2 cellular contexts compared by ENCODE assay signal in the genomic region with DNA sequence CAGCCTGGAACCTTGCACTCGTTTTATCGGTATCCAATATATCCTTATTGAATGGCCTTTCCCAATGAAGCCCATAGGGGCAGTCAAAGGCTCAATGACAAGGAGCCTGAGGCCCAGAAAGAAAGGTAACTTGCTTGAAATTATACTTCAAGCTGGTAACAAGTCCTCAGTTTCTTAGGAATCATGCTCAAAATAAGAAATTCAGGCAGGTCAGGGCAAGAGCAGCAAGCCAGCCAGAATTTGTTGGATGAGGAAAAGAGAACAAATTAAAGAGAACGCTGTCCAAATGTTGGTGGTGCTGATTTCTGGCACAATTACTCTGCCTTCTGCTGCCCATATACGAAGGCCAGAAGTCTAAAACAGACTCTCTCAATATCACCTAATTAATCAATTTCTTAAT.
A peak's percentile ranks its signal among the peaks of the same experiment; 100 is the strongest.
TF ChIP-seq lines count a peak whose summit lies in the region.

No MANE protein-coding gene starts in this region.

TF ChIP-seq in SK-N-SH, 30 proteins besides CTCF, POLR2A, EP300 and RAD21 (continued from another document):
- TF ChIP-seq, protein P1, sequence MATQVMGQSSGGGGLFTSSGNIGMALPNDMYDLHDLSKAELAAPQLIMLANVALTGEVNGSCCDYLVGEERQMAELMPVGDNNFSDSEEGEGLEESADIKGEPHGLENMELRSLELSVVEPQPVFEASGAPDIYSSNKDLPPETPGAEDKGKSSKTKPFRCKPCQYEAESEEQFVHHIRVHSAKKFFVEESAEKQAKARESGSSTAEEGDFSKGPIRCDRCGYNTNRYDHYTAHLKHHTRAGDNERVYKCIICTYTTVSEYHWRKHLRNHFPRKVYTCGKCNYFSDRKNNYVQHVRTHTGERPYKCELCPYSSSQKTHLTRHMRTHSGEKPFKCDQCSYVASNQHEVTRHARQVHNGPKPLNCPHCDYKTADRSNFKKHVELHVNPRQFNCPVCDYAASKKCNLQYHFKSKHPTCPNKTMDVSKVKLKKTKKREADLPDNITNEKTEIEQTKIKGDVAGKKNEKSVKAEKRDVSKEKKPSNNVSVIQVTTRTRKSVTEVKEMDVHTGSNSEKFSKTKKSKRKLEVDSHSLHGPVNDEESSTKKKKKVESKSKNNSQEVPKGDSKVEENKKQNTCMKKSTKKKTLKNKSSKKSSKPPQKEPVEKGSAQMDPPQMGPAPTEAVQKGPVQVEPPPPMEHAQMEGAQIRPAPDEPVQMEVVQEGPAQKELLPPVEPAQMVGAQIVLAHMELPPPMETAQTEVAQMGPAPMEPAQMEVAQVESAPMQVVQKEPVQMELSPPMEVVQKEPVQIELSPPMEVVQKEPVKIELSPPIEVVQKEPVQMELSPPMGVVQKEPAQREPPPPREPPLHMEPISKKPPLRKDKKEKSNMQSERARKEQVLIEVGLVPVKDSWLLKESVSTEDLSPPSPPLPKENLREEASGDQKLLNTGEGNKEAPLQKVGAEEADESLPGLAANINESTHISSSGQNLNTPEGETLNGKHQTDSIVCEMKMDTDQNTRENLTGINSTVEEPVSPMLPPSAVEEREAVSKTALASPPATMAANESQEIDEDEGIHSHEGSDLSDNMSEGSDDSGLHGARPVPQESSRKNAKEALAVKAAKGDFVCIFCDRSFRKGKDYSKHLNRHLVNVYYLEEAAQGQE (IDR thresholded peaks at IDR 0.05; ENCODE audit: low read depth, low read length), result peak; percentile 91
- TF ChIP-seq EZH2phosphoT487 (IDR thresholded peaks at IDR 0.05; ENCODE audit: borderline replicate concordance, low read depth), result no peak
TF ChIP-seq in SK-N-SH: peak in this region for 1.

TF ChIP-seq in SK-N-SH treated with all-trans-retinoic acid at 6 μM for 48 hours, 23 proteins besides CTCF, POLR2A, EP300 and RAD21 (continued from another document):
- no peak for TF ChIP-seq ZNF70 (CRISPR knock-in tag; IDR thresholded peaks at IDR 0.05)
- TF ChIP-seq, protein P2, sequence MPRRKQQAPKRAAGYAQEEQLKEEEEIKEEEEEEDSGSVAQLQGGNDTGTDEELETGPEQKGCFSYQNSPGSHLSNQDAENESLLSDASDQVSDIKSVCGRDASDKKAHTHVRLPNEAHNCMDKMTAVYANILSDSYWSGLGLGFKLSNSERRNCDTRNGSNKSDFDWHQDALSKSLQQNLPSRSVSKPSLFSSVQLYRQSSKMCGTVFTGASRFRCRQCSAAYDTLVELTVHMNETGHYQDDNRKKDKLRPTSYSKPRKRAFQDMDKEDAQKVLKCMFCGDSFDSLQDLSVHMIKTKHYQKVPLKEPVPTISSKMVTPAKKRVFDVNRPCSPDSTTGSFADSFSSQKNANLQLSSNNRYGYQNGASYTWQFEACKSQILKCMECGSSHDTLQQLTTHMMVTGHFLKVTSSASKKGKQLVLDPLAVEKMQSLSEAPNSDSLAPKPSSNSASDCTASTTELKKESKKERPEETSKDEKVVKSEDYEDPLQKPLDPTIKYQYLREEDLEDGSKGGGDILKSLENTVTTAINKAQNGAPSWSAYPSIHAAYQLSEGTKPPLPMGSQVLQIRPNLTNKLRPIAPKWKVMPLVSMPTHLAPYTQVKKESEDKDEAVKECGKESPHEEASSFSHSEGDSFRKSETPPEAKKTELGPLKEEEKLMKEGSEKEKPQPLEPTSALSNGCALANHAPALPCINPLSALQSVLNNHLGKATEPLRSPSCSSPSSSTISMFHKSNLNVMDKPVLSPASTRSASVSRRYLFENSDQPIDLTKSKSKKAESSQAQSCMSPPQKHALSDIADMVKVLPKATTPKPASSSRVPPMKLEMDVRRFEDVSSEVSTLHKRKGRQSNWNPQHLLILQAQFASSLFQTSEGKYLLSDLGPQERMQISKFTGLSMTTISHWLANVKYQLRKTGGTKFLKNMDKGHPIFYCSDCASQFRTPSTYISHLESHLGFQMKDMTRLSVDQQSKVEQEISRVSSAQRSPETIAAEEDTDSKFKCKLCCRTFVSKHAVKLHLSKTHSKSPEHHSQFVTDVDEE (CRISPR knock-in tag; IDR thresholded peaks at IDR 0.05), result no peak
- TF ChIP-seq ZNF8 (CRISPR knock-in tag; IDR thresholded peaks at IDR 0.05), result no peak
- no peak for TF ChIP-seq TOX (CRISPR knock-in tag; IDR thresholded peaks at IDR 0.05; ENCODE audit: borderline replicate concordance)
- TF ChIP-seq ZFP3 (CRISPR knock-in tag; IDR thresholded peaks at IDR 0.05), result no peak
- TF ChIP-seq ARNTL (CRISPR knock-in tag; IDR thresholded peaks at IDR 0.05; ENCODE audit: borderline replicate concordance, low read depth), result no peak
- no peak for TF ChIP-seq ISL1 (CRISPR knock-in tag; IDR thresholded peaks at IDR 0.05)
- no peak for TF ChIP-seq BACH2 (CRISPR knock-in tag; IDR thresholded peaks at IDR 0.05; ENCODE audit: borderline replicate concordance)
- TF ChIP-seq ZFP30 (CRISPR knock-in tag; IDR thresholded peaks at IDR 0.05), result no peak
- TF ChIP-seq ZC3H10 (CRISPR knock-in tag; IDR thresholded peaks at IDR 0.05), result no peak
- no peak for TF ChIP-seq CSDC2 (CRISPR knock-in tag; IDR thresholded peaks at IDR 0.05)
- TF ChIP-seq TCF4 (CRISPR knock-in tag; IDR thresholded peaks at IDR 0.05; ENCODE audit: borderline replicate concordance), result no peak
- TF ChIP-seq SNAI2 (CRISPR knock-in tag; IDR thresholded peaks at IDR 0.05), result no peak
- no peak for TF ChIP-seq ESRRG (CRISPR knock-in tag; IDR thresholded peaks at IDR 0.05)
